ENCODE assay signal across 1 cellular context in genomic region chr19:49664171-49665070, GRCh38.
A peak's percentile ranks its signal among the peaks of the same experiment; 100 is the strongest.
TF ChIP-seq lines count a peak whose summit lies in the region.

No MANE protein-coding gene starts in this region.

TF ChIP-seq in K562, 482 proteins besides CTCF, POLR2A, EP300 and RAD21 (continued from another document and continues in another):
- TF ChIP-seq, protein P1, sequence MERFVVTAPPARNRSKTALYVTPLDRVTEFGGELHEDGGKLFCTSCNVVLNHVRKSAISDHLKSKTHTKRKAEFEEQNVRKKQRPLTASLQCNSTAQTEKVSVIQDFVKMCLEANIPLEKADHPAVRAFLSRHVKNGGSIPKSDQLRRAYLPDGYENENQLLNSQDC (CRISPR knock-in tag; IDR thresholded peaks at IDR 0.05) = 0 out of 2 replicates have a peak, but pooled peaks have one; percentile 15
- TF ChIP-seq, protein P2, sequence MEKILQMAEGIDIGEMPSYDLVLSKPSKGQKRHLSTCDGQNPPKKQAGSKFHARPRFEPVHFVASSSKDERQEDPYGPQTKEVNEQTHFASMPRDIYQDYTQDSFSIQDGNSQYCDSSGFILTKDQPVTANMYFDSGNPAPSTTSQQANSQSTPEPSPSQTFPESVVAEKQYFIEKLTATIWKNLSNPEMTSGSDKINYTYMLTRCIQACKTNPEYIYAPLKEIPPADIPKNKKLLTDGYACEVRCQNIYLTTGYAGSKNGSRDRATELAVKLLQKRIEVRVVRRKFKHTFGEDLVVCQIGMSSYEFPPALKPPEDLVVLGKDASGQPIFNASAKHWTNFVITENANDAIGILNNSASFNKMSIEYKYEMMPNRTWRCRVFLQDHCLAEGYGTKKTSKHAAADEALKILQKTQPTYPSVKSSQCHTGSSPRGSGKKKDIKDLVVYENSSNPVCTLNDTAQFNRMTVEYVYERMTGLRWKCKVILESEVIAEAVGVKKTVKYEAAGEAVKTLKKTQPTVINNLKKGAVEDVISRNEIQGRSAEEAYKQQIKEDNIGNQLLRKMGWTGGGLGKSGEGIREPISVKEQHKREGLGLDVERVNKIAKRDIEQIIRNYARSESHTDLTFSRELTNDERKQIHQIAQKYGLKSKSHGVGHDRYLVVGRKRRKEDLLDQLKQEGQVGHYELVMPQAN (IDR thresholded peaks at IDR 0.05; ENCODE audit: borderline replicate concordance) = peak; percentile 84
- TF ChIP-seq GATAD2A (IDR thresholded peaks at IDR 0.05) = no peak
- no peak for TF ChIP-seq ZBTB17 (CRISPR knock-in tag; IDR thresholded peaks at IDR 0.05)
- TF ChIP-seq YY1 (IDR thresholded peaks at IDR 0.05; ENCODE audit: borderline replicate concordance in 1 of 3, control insufficient read depth in 1 of 3, extremely low read depth in 1 of 3, insufficient read depth in 3 of 3, insufficient read length in 1 of 3, insufficient replicate concordance in 2 of 3, low read depth in 1 of 3, low read length in 2 of 3) = peak in 1 of 3 experiments; percentile 12
- TF ChIP-seq RBFOX2 (IDR thresholded peaks at IDR 0.05; ENCODE audit: low read depth, low read length) = peak; percentile 77
- TF ChIP-seq ILK (tag; IDR thresholded peaks at IDR 0.05; ENCODE audit: borderline replicate concordance, low read depth) = no peak
- peak; percentile 46 for TF ChIP-seq TBP (optimal IDR thresholded peaks at IDR 0.05; ENCODE audit: low read depth, low read length)
- no peak for TF ChIP-seq LCOR (CRISPR knock-in tag; IDR thresholded peaks at IDR 0.05)
- no peak for TF ChIP-seq ZNF561 (CRISPR knock-in tag; conservative IDR thresholded peaks at IDR 0.05)
- TF ChIP-seq ZNF324 (CRISPR knock-in tag; IDR thresholded peaks at IDR 0.05) = no peak
- peak; percentile 43; the same call in 1 of the 2 replicates for TF ChIP-seq CREM (IDR thresholded peaks at IDR 0.05; ENCODE audit: low read depth)
- TF ChIP-seq ZBTB11 (CRISPR knock-in tag; IDR thresholded peaks at IDR 0.05) = peak in 1 of 3 experiments; percentile 81; a peak in 3 of 6 replicates
- TF ChIP-seq TAF15 (IDR thresholded peaks at IDR 0.05; ENCODE audit: low read depth, low read length) = no peak
- peak; percentile 37 to 76; a peak in 1 of 4 replicates for TF ChIP-seq SIN3A (IDR thresholded peaks at IDR 0.05; ENCODE audit: borderline replicate concordance in 2 of 2, control insufficient read depth in 1 of 2, low read depth in 2 of 2, low read length in 2 of 2)
- TF ChIP-seq BDP1 (IDR thresholded peaks at IDR 0.05; ENCODE audit: insufficient read depth, insufficient read length) = no peak
- TF ChIP-seq TEAD1 (CRISPR knock-in tag; IDR thresholded peaks at IDR 0.05) = no peak
- TF ChIP-seq C11orf30 (IDR thresholded peaks at IDR 0.05; ENCODE audit: low read depth) = no peak
- TF ChIP-seq CEBPZ (IDR thresholded peaks at IDR 0.05; ENCODE audit: borderline replicate concordance, low read depth, low read length) = no peak
- TF ChIP-seq SREBF2 (CRISPR knock-in tag; IDR thresholded peaks at IDR 0.05) = 0 out of 2 replicates have a peak, but pooled peaks have one; percentile 83
- TF ChIP-seq, protein P3, sequence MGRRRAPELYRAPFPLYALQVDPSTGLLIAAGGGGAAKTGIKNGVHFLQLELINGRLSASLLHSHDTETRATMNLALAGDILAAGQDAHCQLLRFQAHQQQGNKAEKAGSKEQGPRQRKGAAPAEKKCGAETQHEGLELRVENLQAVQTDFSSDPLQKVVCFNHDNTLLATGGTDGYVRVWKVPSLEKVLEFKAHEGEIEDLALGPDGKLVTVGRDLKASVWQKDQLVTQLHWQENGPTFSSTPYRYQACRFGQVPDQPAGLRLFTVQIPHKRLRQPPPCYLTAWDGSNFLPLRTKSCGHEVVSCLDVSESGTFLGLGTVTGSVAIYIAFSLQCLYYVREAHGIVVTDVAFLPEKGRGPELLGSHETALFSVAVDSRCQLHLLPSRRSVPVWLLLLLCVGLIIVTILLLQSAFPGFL (CRISPR knock-in tag; IDR thresholded peaks at IDR 0.05) = no peak
- TF ChIP-seq SMARCB1 (IDR thresholded peaks at IDR 0.05; ENCODE audit: insufficient read length, low read depth) = no peak
- TF ChIP-seq FOXP4 (CRISPR knock-in tag; IDR thresholded peaks at IDR 0.05; ENCODE audit: borderline replicate concordance) = 0 out of 2 replicates have a peak, but pooled peaks have one; percentile 66
- no peak for TF ChIP-seq ATF4 (CRISPR knock-in tag; IDR thresholded peaks at IDR 0.05)
- TF ChIP-seq SUPT5H (IDR thresholded peaks at IDR 0.05) = peak; percentile 59; the same call in 1 of the 2 replicates
- no peak for TF ChIP-seq MCM3 (IDR thresholded peaks at IDR 0.05)
- TF ChIP-seq, protein P4, sequence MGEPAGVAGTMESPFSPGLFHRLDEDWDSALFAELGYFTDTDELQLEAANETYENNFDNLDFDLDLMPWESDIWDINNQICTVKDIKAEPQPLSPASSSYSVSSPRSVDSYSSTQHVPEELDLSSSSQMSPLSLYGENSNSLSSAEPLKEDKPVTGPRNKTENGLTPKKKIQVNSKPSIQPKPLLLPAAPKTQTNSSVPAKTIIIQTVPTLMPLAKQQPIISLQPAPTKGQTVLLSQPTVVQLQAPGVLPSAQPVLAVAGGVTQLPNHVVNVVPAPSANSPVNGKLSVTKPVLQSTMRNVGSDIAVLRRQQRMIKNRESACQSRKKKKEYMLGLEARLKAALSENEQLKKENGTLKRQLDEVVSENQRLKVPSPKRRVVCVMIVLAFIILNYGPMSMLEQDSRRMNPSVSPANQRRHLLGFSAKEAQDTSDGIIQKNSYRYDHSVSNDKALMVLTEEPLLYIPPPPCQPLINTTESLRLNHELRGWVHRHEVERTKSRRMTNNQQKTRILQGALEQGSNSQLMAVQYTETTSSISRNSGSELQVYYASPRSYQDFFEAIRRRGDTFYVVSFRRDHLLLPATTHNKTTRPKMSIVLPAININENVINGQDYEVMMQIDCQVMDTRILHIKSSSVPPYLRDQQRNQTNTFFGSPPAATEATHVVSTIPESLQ (CRISPR knock-in tag; IDR thresholded peaks at IDR 0.05) = 0 out of 2 replicates have a peak, but pooled peaks have one; percentile 62
- no peak for TF ChIP-seq SMARCA4 (IDR thresholded peaks at IDR 0.05)
- no peak for TF ChIP-seq PURB (CRISPR knock-in tag; IDR thresholded peaks at IDR 0.05; ENCODE audit: low read depth)
- peak; percentile 73; the same call in 1 of the 2 replicates for TF ChIP-seq CTBP1 (IDR thresholded peaks at IDR 0.05; ENCODE audit: borderline replicate concordance)
- TF ChIP-seq POLR2AphosphoS5 (IDR thresholded peaks at IDR 0.05; ENCODE audit: control insufficient read depth, insufficient read depth, low read depth, low read length) = 0 out of 2 replicates have a peak, but pooled peaks have one; percentile 14
- peak; percentile 13 for TF ChIP-seq TAF1 (IDR thresholded peaks at IDR 0.05; ENCODE audit: control insufficient read depth, extremely low read depth, insufficient read depth, low read length, severe bottlenecking)
- TF ChIP-seq MXI1 (IDR thresholded peaks at IDR 0.05; ENCODE audit: low read depth, low read length) = 0 out of 2 replicates have a peak, but pooled peaks have one; percentile 31
- TF ChIP-seq SP1 (CRISPR knock-in tag; IDR thresholded peaks at IDR 0.05) = peak; percentile 83
- no peak for TF ChIP-seq ZNF830 (CRISPR knock-in tag; IDR thresholded peaks at IDR 0.05)
- no peak for TF ChIP-seq CEBPG (CRISPR knock-in tag; IDR thresholded peaks at IDR 0.05)
- TF ChIP-seq CEBPG (tag; conservative IDR thresholded peaks at IDR 0.05 in 1 of 2, IDR thresholded peaks at IDR 0.05 in 1 of 2) = no peak
- no peak for TF ChIP-seq NR4A1 (CRISPR knock-in tag; IDR thresholded peaks at IDR 0.05)
- no peak for TF ChIP-seq NR4A1 (tag; IDR thresholded peaks at IDR 0.05)
- TF ChIP-seq, protein P5, sequence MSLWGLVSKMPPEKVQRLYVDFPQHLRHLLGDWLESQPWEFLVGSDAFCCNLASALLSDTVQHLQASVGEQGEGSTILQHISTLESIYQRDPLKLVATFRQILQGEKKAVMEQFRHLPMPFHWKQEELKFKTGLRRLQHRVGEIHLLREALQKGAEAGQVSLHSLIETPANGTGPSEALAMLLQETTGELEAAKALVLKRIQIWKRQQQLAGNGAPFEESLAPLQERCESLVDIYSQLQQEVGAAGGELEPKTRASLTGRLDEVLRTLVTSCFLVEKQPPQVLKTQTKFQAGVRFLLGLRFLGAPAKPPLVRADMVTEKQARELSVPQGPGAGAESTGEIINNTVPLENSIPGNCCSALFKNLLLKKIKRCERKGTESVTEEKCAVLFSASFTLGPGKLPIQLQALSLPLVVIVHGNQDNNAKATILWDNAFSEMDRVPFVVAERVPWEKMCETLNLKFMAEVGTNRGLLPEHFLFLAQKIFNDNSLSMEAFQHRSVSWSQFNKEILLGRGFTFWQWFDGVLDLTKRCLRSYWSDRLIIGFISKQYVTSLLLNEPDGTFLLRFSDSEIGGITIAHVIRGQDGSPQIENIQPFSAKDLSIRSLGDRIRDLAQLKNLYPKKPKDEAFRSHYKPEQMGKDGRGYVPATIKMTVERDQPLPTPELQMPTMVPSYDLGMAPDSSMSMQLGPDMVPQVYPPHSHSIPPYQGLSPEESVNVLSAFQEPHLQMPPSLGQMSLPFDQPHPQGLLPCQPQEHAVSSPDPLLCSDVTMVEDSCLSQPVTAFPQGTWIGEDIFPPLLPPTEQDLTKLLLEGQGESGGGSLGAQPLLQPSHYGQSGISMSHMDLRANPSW (CRISPR knock-in tag; IDR thresholded peaks at IDR 0.05) = 0 out of 2 replicates have a peak, but pooled peaks have one; percentile 22
- TF ChIP-seq FOXJ3 (CRISPR knock-in tag; IDR thresholded peaks at IDR 0.05) = no peak
- TF ChIP-seq MYC (IDR thresholded peaks at IDR 0.05; ENCODE audit: low read depth, low read length) = peak; percentile 34; the same call in 1 of the 2 replicates
- TF ChIP-seq MYC (CRISPR knock-in tag; IDR thresholded peaks at IDR 0.05; ENCODE audit: borderline replicate concordance, low read depth) = no peak
